16 cellular contexts compared by ENCODE assay signal in genomic region chr5:133820516-133820915, GRCh38.
DNase-seq lines count a peak whose midpoint lies in the region; ATAC-seq and TF ChIP-seq lines count a peak whose summit lies in the region.
"Had no signal": no experiment of that assay in that cellular context is flagged by ENCODE, and none has a peak within 500 bp of the region (broad histone marks: within the 10 kb centered on the region; RNA-seq: fewer than 3 reads in every experiment).

No MANE protein-coding gene starts in this region.

- H3K36me3 ChIP-seq in right atrium auricular region = no peaks in the 10 kb centered on the region

- H3K27me3 Mint-ChIP-seq in WTC11 (ENCODE audit: low read depth) = peaks cover 3% of the 10 kb centered on the region

- H3K9me3 Mint-ChIP-seq in WTC11 = no peaks in the 10 kb centered on the region
- H3K9me3 Mint-ChIP-seq: neural crest cell had no signal

- ATAC-seq in GM21526 (IDR thresholded peaks at IDR 0.05; ENCODE audit: low FRiP score, unreplicated experiment) (no peak), HG03280 (IDR thresholded peaks at IDR 0.05; ENCODE audit: unreplicated experiment) (no peak), GM21737 (IDR thresholded peaks at IDR 0.05; ENCODE audit: unreplicated experiment) (no peak), WTC11 (no peak)
- ATAC-seq: activated CD8-positive, alpha-beta memory T cell treated with anti-CD3 and anti-CD28 coated beads, Interleukin-2, amount 10 ng/mL, durations not matched to agents 7 days and 5 days had no signal

- peak overlapping the region; percentile 40 to 58 for H3K27ac ChIP-seq in right atrium auricular region

- H3K4me3 Mint-ChIP-seq in WTC11 = no peak overlapping the region
- H3K4me3 Mint-ChIP-seq: activated CD8-positive, alpha-beta memory T cell treated with anti-CD3 and anti-CD28 coated beads, Interleukin-2, amount 10 ng/mL, durations not matched to agents 7 days and 5 days; neural crest cell had no signal

- H3K4me3 ChIP-seq in astrocyte of the spinal cord (ENCODE audit: low read depth, low read length) (no peak overlapping the region), right atrium auricular region (no peak overlapping the region)

- CTCF ChIA-PET in WTC11 (lab: Charles Lee) = interaction anchor here (1.0 to 1.6 kb wide), 3 partner anchors 11 to 399 kb away, joined by 3 read pairs; no protein-coding TSS in a partner anchor

- peaks cover 5% of the 10 kb centered on the region; the same call in 1 of the 2 replicates for H3K4me1 Mint-ChIP-seq in WTC11

- H3K27ac Mint-ChIP-seq in WTC11 = no peak overlapping the region
- H3K27ac Mint-ChIP-seq: activated CD8-positive, alpha-beta memory T cell treated with anti-CD3 and anti-CD28 coated beads, Interleukin-2, amount 10 ng/mL, durations not matched to agents 7 days and 5 days had no signal

- no peaks in the 10 kb centered on the region for H3K27me3 ChIP-seq in right atrium auricular region

- H3K4me1 ChIP-seq in right atrium auricular region = peaks cover 0 to 38% of the 10 kb centered on the region in 2 donors

- peak; percentile 58 for DNase-seq in EH (ENCODE audit: low read depth)
- peak; percentile 12 for DNase-seq in astrocyte of the spinal cord (ENCODE audit: low read depth, low spot score)
- no peak for DNase-seq in right atrium auricular region (ENCODE audit: low spot score)
- peak; percentile 27 for DNase-seq in renal cortical epithelial cell (ENCODE audit: low read depth)
- no peak for DNase-seq in WTC11 (ENCODE audit: low spot score)
- DNase-seq: activated CD4-positive, CD25-positive, alpha-beta regulatory T cell treated with anti-CD3 and anti-CD28 coated beads, Interleukin-2, amount 50 U/mL, for 72 hours; activated CD8-positive, alpha-beta memory T cell treated with anti-CD3 and anti-CD28 coated beads, Interleukin-2, amount 10 ng/mL, durations not matched to agents 7 days and 5 days; activated effector memory CD4-positive, alpha-beta T cell treated with Interleukin-2 at 50 U/mL for 16 hours; foreskin melanocyte; NCI-H1930; stimulated activated CD4-positive, alpha-beta T cell treated with anti-CD3 and anti-CD28 coated beads, Interleukin-15, amount 100 ng/mL, for 24 hours; stimulated activated naive CD4-positive, alpha-beta T cell had no signal

- no peaks in the 10 kb centered on the region for H3K36me3 Mint-ChIP-seq in WTC11
- H3K36me3 Mint-ChIP-seq: activated CD8-positive, alpha-beta memory T cell treated with anti-CD3 and anti-CD28 coated beads, Interleukin-2, amount 10 ng/mL, durations not matched to agents 7 days and 5 days had no signal

- TF ChIP-seq CTCF in astrocyte of the spinal cord (IDR thresholded peaks at IDR 0.05; ENCODE audit: low read depth, low read length) (no peak), right atrium auricular region (IDR thresholded peaks at IDR 0.05) (no peak), WTC11 (IDR thresholded peaks at IDR 0.05) (no peak)

- H3K9me3 ChIP-seq in right atrium auricular region = no peaks in the 10 kb centered on the region

- POLR2A ChIA-PET in WTC11 (lab: Charles Lee) = no interaction called here

- in situ Hi-C loops in astrocyte of the spinal cord (cut with HindIII; ENCODE audit: low sequenced_read_pairs) = no loop called here

TF ChIP-seq in WTC11, 78 proteins besides CTCF, POLR2A, EP300 and RAD21:
- no peak for TF ChIP-seq MXD4 (CRISPR knock-in tag; IDR thresholded peaks at IDR 0.05; ENCODE audit: borderline replicate concordance)
- no peak for TF ChIP-seq E2F1 (CRISPR knock-in tag; IDR thresholded peaks at IDR 0.05)
- no peak for TF ChIP-seq NFATC4 (CRISPR knock-in tag; IDR thresholded peaks at IDR 0.05)
- no peak for TF ChIP-seq PRRX2 (CRISPR knock-in tag; IDR thresholded peaks at IDR 0.05)
- TF ChIP-seq SMAD3 (CRISPR knock-in tag; IDR thresholded peaks at IDR 0.05; ENCODE audit: borderline replicate concordance) = no peak
- TF ChIP-seq ZNF416 (CRISPR knock-in tag; IDR thresholded peaks at IDR 0.05) = no peak
- TF ChIP-seq, protein P1, sequence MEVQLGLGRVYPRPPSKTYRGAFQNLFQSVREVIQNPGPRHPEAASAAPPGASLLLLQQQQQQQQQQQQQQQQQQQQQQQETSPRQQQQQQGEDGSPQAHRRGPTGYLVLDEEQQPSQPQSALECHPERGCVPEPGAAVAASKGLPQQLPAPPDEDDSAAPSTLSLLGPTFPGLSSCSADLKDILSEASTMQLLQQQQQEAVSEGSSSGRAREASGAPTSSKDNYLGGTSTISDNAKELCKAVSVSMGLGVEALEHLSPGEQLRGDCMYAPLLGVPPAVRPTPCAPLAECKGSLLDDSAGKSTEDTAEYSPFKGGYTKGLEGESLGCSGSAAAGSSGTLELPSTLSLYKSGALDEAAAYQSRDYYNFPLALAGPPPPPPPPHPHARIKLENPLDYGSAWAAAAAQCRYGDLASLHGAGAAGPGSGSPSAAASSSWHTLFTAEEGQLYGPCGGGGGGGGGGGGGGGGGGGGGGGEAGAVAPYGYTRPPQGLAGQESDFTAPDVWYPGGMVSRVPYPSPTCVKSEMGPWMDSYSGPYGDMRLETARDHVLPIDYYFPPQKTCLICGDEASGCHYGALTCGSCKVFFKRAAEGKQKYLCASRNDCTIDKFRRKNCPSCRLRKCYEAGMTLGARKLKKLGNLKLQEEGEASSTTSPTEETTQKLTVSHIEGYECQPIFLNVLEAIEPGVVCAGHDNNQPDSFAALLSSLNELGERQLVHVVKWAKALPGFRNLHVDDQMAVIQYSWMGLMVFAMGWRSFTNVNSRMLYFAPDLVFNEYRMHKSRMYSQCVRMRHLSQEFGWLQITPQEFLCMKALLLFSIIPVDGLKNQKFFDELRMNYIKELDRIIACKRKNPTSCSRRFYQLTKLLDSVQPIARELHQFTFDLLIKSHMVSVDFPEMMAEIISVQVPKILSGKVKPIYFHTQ (CRISPR knock-in tag; IDR thresholded peaks at IDR 0.05) = no peak
- TF ChIP-seq ZNF232 (CRISPR knock-in tag; IDR thresholded peaks at IDR 0.05) = no peak
- TF ChIP-seq, protein P2, sequence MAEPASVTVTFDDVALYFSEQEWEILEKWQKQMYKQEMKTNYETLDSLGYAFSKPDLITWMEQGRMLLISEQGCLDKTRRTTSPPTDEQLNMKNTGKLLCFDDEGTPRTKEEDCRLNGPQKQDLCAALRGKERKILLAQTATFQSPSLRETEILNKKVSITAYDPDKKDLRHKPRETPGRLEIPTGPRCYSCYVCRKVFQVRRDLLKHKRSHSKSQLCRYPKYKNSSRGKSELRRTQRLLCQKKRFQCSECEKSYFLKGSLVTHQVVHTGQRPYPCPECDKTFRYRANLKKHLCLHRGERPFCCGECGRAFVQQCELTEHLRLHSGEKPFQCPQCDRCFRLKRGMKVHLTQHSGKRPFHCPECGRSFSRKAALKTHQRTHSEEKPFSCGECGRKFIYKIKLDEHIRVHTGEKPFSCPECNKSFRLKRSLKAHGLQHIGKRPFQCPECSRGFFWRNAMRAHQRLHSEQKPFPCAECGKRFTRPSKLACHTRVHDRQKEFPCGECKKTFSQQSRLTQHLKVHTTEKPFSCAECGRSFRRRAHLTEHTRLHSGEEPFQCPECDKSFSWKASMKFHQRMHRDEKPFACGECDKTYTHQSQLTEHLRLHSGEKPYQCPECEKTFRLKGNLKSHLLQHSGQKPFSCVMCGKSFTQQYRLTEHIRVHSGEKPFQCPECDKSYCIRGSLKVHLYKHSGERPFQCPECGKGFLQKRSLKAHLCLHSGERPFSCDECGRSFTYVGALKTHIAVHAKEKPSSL (CRISPR knock-in tag; conservative IDR thresholded peaks at IDR 0.05) = no peak

Comparison
In these comparisons a context has a peak if more than half of its experiments do, and no peak if none do; other contexts are left out.
1. DNase-seq: peak in EH (single experiment), astrocyte of the spinal cord (single experiment) and renal cortical epithelial cell (single experiment); none in right atrium auricular region (single experiment) and WTC11 (single experiment).